In genomic region chr3:10194328-10195071, GRCh38 we compare ENCODE assay signal across 8 cellular contexts. TPM values are rescaled to one million over a fixed set of nuclear protein-coding genes. Genes with fewer than 3 reads are reported as not detected.
DNase-seq lines count a peak whose midpoint lies in the region; ATAC-seq lines count a peak whose summit lies in the region.

No MANE protein-coding gene starts in this region.

- ATAC-seq in esophagus mucosa (peak; percentile 43), HG02840 (IDR thresholded peaks at IDR 0.05; ENCODE audit: low FRiP score, unreplicated experiment) (no peak), HG03139 (IDR thresholded peaks at IDR 0.05; ENCODE audit: unreplicated experiment) (no peak)

- DNase-seq in DMS 273 (lab: John Stamatoyannopoulos, UW; ENCODE audit: unreplicated experiment) (peak; percentile 36), DMS 273 treated with DMSO at 0.1 percent for 48 hours (lab: John Stamatoyannopoulos, UW) (no peak), putamen (ENCODE audit: low spot score) (peak; percentile 74), CD1c-positive myeloid dendritic cell (ENCODE audit: extremely low spot score) (no peak)
- DNase-seq in activated CD8-positive, alpha-beta memory T cell treated with anti-CD3 and anti-CD28 coated beads, Interleukin-2, amount 50 U/mL, for 1 hour (ENCODE audit: extremely low read depth), result peak; percentile 27

RNA-seq across cellular contexts. Expression of gene IRAK2, which starts 29.8 kb away (rescaled TPM):
- 6.0 TPM for total RNA-seq in esophagus mucosa

RNA-seq across cellular contexts. Expression of gene VHL, which starts 52.9 kb away (rescaled TPM):
- total RNA-seq in esophagus mucosa, result 22.0 TPM

RNA-seq across cellular contexts. Expression of gene TATDN2, which starts 53.8 kb away (rescaled TPM):
- total RNA-seq in esophagus mucosa, result 16.9 TPM

Comparison
In these comparisons a context has a peak if more than half of its experiments do, and no peak if none do; other contexts are left out.
1. DNase-seq: peak in DMS 273 (single experiment), activated CD8-positive, alpha-beta memory T cell treated with anti-CD3 and anti-CD28 coated beads, Interleukin-2, amount 50 U/mL, for 1 hour (single experiment) and putamen (single experiment); none in DMS 273 treated with DMSO at 0.1 percent for 48 hours (single experiment) and CD1c-positive myeloid dendritic cell (single experiment).